Comparison of ENCODE assay signal across 7 cellular contexts in the genomic region with DNA sequence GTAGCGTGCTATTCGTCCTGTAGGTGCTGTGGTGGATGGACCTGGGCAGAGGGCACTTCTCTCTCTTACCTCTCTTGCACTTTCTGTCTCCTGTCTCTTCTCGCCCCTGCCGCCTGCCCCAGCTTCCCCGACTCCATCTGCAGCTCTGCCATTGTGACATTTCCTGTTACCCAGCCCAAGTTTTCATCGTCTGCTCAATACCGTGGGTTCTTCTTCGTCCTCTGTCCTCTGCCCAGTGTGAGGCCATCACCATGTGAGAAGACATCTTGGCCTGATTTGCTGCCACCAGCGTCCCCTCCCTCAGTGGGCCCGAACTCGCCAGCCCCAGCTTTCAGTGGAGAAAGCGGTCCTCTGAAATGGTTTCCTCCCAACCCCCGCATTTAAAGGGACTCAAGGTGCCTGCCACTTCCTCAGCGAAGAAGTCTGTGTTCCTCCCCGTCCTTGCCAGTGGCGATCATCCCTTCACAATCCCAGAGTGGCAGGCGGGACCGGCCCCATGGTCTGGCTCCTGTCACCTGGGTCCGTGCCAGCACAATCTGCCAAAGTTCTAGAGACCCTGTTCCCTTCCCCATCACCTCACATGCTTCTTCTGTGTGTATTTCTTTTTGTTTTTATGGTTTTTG. TPM values are rescaled to one million over a fixed set of nuclear protein-coding genes. Genes with fewer than 3 reads are reported as not detected.
DNase-seq lines count a peak whose midpoint lies in the region; ATAC-seq and TF ChIP-seq lines count a peak whose summit lies in the region.

No MANE protein-coding gene starts in this region.

- H3K9ac ChIP-seq in H9 (ENCODE audit: extremely low read depth, insufficient read length, low read length) (no peak overlapping the region), PC-3 (ENCODE audit: low read length) (no peak overlapping the region)

- no peaks in the 10 kb centered on the region for H3K79me1 ChIP-seq in H9 (ENCODE audit: insufficient read depth, low read depth, low read length, poor library complexity, severe bottlenecking)

- no peak overlapping the region for H2BK15ac ChIP-seq in H9 (ENCODE audit: low read depth, low read length)

- no peak overlapping the region for H4K8ac ChIP-seq in H9 (replicated peaks; ENCODE audit: insufficient read length, low read depth, low read length)

- no peak overlapping the region for H2BK12ac ChIP-seq in H9 (ENCODE audit: insufficient read length, low read depth, low read length)

- H3K9me3 ChIP-seq in H9 (ENCODE audit: control insufficient read depth, low read depth, low read length) (no peaks in the 10 kb centered on the region), PC-3 (ENCODE audit: low read length) (no peaks in the 10 kb centered on the region)

- H3K4ac ChIP-seq in H9 (ENCODE audit: low read depth, low read length) = no peak overlapping the region

- H3K23ac ChIP-seq in H9 (ENCODE audit: insufficient read length, low read depth, low read length) = no peak overlapping the region

- TSS peak; percentile 46 for BruUV-seq in PC-3 (replicated peaks; lab: Mats Ljungman, UMichigan)

- H3K27me3 Mint-ChIP-seq in H9 (ENCODE audit: low read depth) (no peaks in the 10 kb centered on the region), endothelial cell (ENCODE audit: unreplicated experiment) (peaks cover 24% of the 10 kb centered on the region)
- peaks cover 10% of the 10 kb centered on the region for H3K27me3 Mint-ChIP-seq in stimulated activated memory B cell treated with anti-CD40 and anti-IgM and Interleukin-4, amounts not matched to agents 10 μg/mL and 1 μg/mL and 100 μg/mL, for 72 hours

- H3F3A ChIP-seq in PC-3 (ENCODE audit: low read length, unreplicated experiment) = no peaks in the 10 kb centered on the region

- H4K20me1 ChIP-seq in H9 (ENCODE audit: control insufficient read depth, insufficient read depth, insufficient read length) (no peaks in the 10 kb centered on the region), PC-3 (ENCODE audit: low read length) (no peaks in the 10 kb centered on the region)

- H3K27me3 ChIP-seq in H9 (ENCODE audit: insufficient read depth, low read length) = no peaks in the 10 kb centered on the region
- H3K27me3 ChIP-seq in PC-3 (ENCODE audit: low read length) = no peaks in the 10 kb centered on the region

- no peak overlapping the region for H4K91ac ChIP-seq in H9 (ENCODE audit: insufficient read length, low read depth, low read length)

- no peak overlapping the region for H2BK120ac ChIP-seq in H9 (ENCODE audit: low read depth, low read length, poor library complexity, severe bottlenecking)

- H3K4me1 Mint-ChIP-seq in H9 (peaks cover 14 to 16% of the 10 kb centered on the region in 2 experiments), endothelial cell (ENCODE audit: unreplicated experiment) (peaks cover 35% of the 10 kb centered on the region)
- H3K4me1 Mint-ChIP-seq in stimulated activated memory B cell treated with anti-CD40 and anti-IgM and Interleukin-4, amounts not matched to agents 10 μg/mL and 1 μg/mL and 100 μg/mL, for 72 hours = peaks cover 28% of the 10 kb centered on the region

- no peak overlapping the region for H2BK20ac ChIP-seq in H9 (ENCODE audit: low read depth, low read length, poor library complexity, severe bottlenecking)

- no peaks in the 10 kb centered on the region for H3K36me3 ChIP-seq in PC-3 (ENCODE audit: low read depth, low read length)

- no peak for ATAC-seq in PC-3
- peak; percentile 57 for ATAC-seq in stimulated activated memory B cell treated with anti-CD40 and anti-IgM and Interleukin-4, amounts not matched to agents 10 μg/mL and 1 μg/mL and 100 μg/mL, for 72 hours

- H3K18ac ChIP-seq in H9 (ENCODE audit: insufficient read length, low read depth, low read length) = no peak overlapping the region

- intact Hi-C loops in PC-3 (cut with micrococcal nuclease) = no loop called here

- no peaks in the 10 kb centered on the region for H3K9me2 ChIP-seq in PC-3 (replicated peaks; ENCODE audit: low read length)

- no peak overlapping the region for H4K5ac ChIP-seq in H9 (ENCODE audit: insufficient read length, low read depth, low read length)

- H2AFZ ChIP-seq in H9 (ENCODE audit: low read length) (no peak overlapping the region), PC-3 (ENCODE audit: low read length) (no peak overlapping the region)

- H3K27ac ChIP-seq in H9 (ENCODE audit: insufficient read length, low read depth, low read length) (no peak overlapping the region), PC-3 (ENCODE audit: low read length) (no peak overlapping the region)

- no peak overlapping the region for H2AK5ac ChIP-seq in H9 (ENCODE audit: insufficient read length, low read length)

- no peak for TF ChIP-seq CTCF in H9 (conservative IDR thresholded peaks at IDR 0.05)
- TF ChIP-seq CTCF in PC-3 (conservative IDR thresholded peaks at IDR 0.05; ENCODE audit: low read depth, low read length) = no peak
- no peak for TF ChIP-seq CTCF in endothelial cell (IDR thresholded peaks at IDR 0.05; ENCODE audit: unreplicated experiment)
- no peak for TF ChIP-seq CTCF in foreskin fibroblast (IDR thresholded peaks at IDR 0.05; ENCODE audit: low read depth, low read length)

- no peak overlapping the region for H3T11ph ChIP-seq in H9 (ENCODE audit: low read length)

- no peak for DNase-seq in H9
- DNase-seq in PC-3 = no peak
- no peak for DNase-seq in endothelial cell (ENCODE audit: low spot score)
- DNase-seq in foreskin fibroblast = no peak
- no peak for DNase-seq in GM19238 (ENCODE audit: insufficient read length, low spot score)
- no peak for DNase-seq in AG08396 (ENCODE audit: low spot score)

- no peak overlapping the region for H3K4me3 ChIP-seq in PC-3 (ENCODE audit: low read length)
- no peak overlapping the region for H3K4me3 ChIP-seq in foreskin fibroblast (ENCODE audit: low read depth in 1 of 2, low read length in 2 of 2)

- H3K23me2 ChIP-seq in H9 (ENCODE audit: insufficient read length, low read depth, low read length, poor library complexity, severe bottlenecking) = no peaks in the 10 kb centered on the region

- peaks cover 31 to 56% (median 50%) of the 10 kb centered on the region in 3 experiments for H3K36me3 Mint-ChIP-seq in H9 (ENCODE audit: insufficient read depth in 1 of 3, low read depth in 3 of 3)
- peaks cover 39% of the 10 kb centered on the region for H3K36me3 Mint-ChIP-seq in endothelial cell (ENCODE audit: low read depth, unreplicated experiment)
- peaks cover 13% of the 10 kb centered on the region for H3K36me3 Mint-ChIP-seq in stimulated activated memory B cell treated with anti-CD40 and anti-IgM and Interleukin-4, amounts not matched to agents 10 μg/mL and 1 μg/mL and 100 μg/mL, for 72 hours

- no peak overlapping the region for H3K14ac ChIP-seq in H9 (ENCODE audit: insufficient read depth, low read length)

- H3K27ac Mint-ChIP-seq in H9 = peak overlapping the region; percentile 77 to 86 (median 80)
- H3K27ac Mint-ChIP-seq in endothelial cell (ENCODE audit: unreplicated experiment) = peak overlapping the region; percentile 76
- H3K27ac Mint-ChIP-seq in stimulated activated memory B cell treated with anti-CD40 and anti-IgM and Interleukin-4, amounts not matched to agents 10 μg/mL and 1 μg/mL and 100 μg/mL, for 72 hours = peak overlapping the region; percentile 80

- POLR2A ChIA-PET in PC-3 (lab: Charles Lee; ENCODE audit: unreplicated experiment) = interaction anchor here (0.8 kb wide), 1 partner anchor 16 kb away, joined by 3 read pairs; no protein-coding TSS in a partner anchor

- no peak overlapping the region for H3K56ac ChIP-seq in H9 (ENCODE audit: insufficient read length, low read depth, low read length)

- H3K4me2 ChIP-seq in H9 (ENCODE audit: insufficient read depth, insufficient read length, low read length) = no peak overlapping the region
- no peak overlapping the region for H3K4me2 ChIP-seq in PC-3 (ENCODE audit: low read length)

- H3K4me1 ChIP-seq in H9 (ENCODE audit: insufficient read depth, low read length) (peaks cover 6% of the 10 kb centered on the region; the same call in 1 of the 2 replicates), PC-3 (ENCODE audit: insufficient read depth, low read length) (peaks cover 16% of the 10 kb centered on the region)

- no peak overlapping the region for H2BK5ac ChIP-seq in H9 (ENCODE audit: insufficient read length, low read length)

- no peaks in the 10 kb centered on the region for H3K9me3 Mint-ChIP-seq in H9
- no peaks in the 10 kb centered on the region for H3K9me3 Mint-ChIP-seq in endothelial cell (ENCODE audit: unreplicated experiment)
- no peaks in the 10 kb centered on the region for H3K9me3 Mint-ChIP-seq in stimulated activated memory B cell treated with anti-CD40 and anti-IgM and Interleukin-4, amounts not matched to agents 10 μg/mL and 1 μg/mL and 100 μg/mL, for 72 hours

- no CpG with 5 or more reads among the region's 19 CpGs for WGBS in H9 (ENCODE audit: extremely low coverage, insufficient read length, low lambda C conversion rate)

- CTCF ChIA-PET in PC-3 (lab: Charles Lee) = interaction anchor here (0.5 kb wide), 1 partner anchor 250 kb away, joined by 3 read pairs; no protein-coding TSS in a partner anchor

- H3K79me2 ChIP-seq in H9 (ENCODE audit: insufficient read depth, low read length) = no peaks in the 10 kb centered on the region
- H3K79me2 ChIP-seq in PC-3 (ENCODE audit: low read length) = no peaks in the 10 kb centered on the region

- no peak overlapping the region; a peak in 1 of 5 replicates for H3K4me3 Mint-ChIP-seq in H9
- H3K4me3 Mint-ChIP-seq in endothelial cell (ENCODE audit: unreplicated experiment) = peak overlapping the region; percentile 27
- peak overlapping the region; percentile 49 for H3K4me3 Mint-ChIP-seq in stimulated activated memory B cell treated with anti-CD40 and anti-IgM and Interleukin-4, amounts not matched to agents 10 μg/mL and 1 μg/mL and 100 μg/mL, for 72 hours

RNA-seq across cellular contexts. Expression of a gene that starts 18.0 kb away (rescaled TPM):
- total RNA-seq in H9 (2021) = 47.7 and 47.8 TPM in 2 replicates
- 48.9 and 67.3 TPM in 2 replicates for total RNA-seq in PC-3 (2014; rRNA removed)
- 83.1 TPM for total RNA-seq in endothelial cell (ENCODE audit: unreplicated experiment)

RNA-seq across cellular contexts. Expression of a gene that starts 44.5 kb away (rescaled TPM):
- total RNA-seq in H9 (2021) (14.7 and 16.7 TPM in 2 replicates), PC-3 (2014; rRNA removed) (39.1 and 50.8 TPM in 2 replicates), endothelial cell (ENCODE audit: unreplicated experiment) (37.0 TPM)

RNA-seq across cellular contexts. Expression of a gene that starts 44.8 kb away (rescaled TPM):
- total RNA-seq in H9 (2021) (7.4 and 7.6 TPM in 2 replicates), PC-3 (2014; rRNA removed) (16.7 and 19.0 TPM in 2 replicates), endothelial cell (ENCODE audit: unreplicated experiment) (15.9 TPM)

Comparison
In these comparisons a context has a peak if more than half of its experiments do, and no peak if none do; other contexts are left out.
1. H3K4me3 Mint-ChIP-seq: peak in endothelial cell (single experiment) and stimulated activated memory B cell treated with anti-CD40 and anti-IgM and Interleukin-4, amounts not matched to agents 10 μg/mL and 1 μg/mL and 100 μg/mL, for 72 hours (single experiment); none in H9 (0 of 2).
2. Peak in every context shown above with its lines, with median percentiles within 50 percentile points of each other: H3K27ac Mint-ChIP-seq.